Comparison of ENCODE assay signal across 16 cellular contexts in genomic region chr16:17743578-17743977, GRCh38.
"Had no signal": no experiment of that assay in that cellular context is flagged by ENCODE, and none has a peak within 500 bp of the region (broad histone marks: within the 10 kb centered on the region; RNA-seq: fewer than 3 reads in every experiment).

No MANE protein-coding gene starts in this region.

- H3K4me3 ChIP-seq: esophagus squamous epithelium, ovary, psoas muscle, skin epidermis, stomach had no signal

- ATAC-seq: naive thymus-derived CD4-positive, alpha-beta T cell; psoas muscle; sciatic nerve had no signal

- DNase-seq: effector memory CD4-positive, alpha-beta T cell; esophagus squamous epithelium; foreskin fibroblast; mesendoderm; naive thymus-derived CD4-positive, alpha-beta T cell; nucleus accumbens; ovary; psoas muscle; stimulated activated CD4-positive, alpha-beta T cell treated with anti-CD3 and anti-CD28 coated beads, Interleukin-2, amount 100 ng/mL, for 24 hours; stimulated activated CD4-positive, alpha-beta T cell treated with anti-CD3 and anti-CD28 coated beads, Interleukin-4, amount 100 ng/mL, for 4 hours; stimulated activated naive CD4-positive, alpha-beta T cell; stomach; trophoblast cell had no signal

- H3K27ac ChIP-seq: epithelial cell of prostate, ovary, psoas muscle, skin epidermis, stomach had no signal

- H3K27me3 ChIP-seq: ovary had no signal

- H3K4me3 Mint-ChIP-seq: naive thymus-derived CD4-positive, alpha-beta T cell had no signal

- H3K36me3 ChIP-seq: esophagus squamous epithelium, ovary, stomach had no signal

- H3K4me1 ChIP-seq: psoas muscle, stomach had no signal

- H3K27ac Mint-ChIP-seq: naive thymus-derived CD4-positive, alpha-beta T cell had no signal

- H3K4me1 Mint-ChIP-seq: naive thymus-derived CD4-positive, alpha-beta T cell had no signal

- H3K36me3 Mint-ChIP-seq: naive thymus-derived CD4-positive, alpha-beta T cell had no signal

- H3K9me3 ChIP-seq: esophagus squamous epithelium, ovary, psoas muscle, stomach had no signal
